ENCODE assay signal across 19 cellular contexts in genomic region chr1:162230517-162230916, GRCh38.
DNase-seq lines count a peak whose midpoint lies in the region; ATAC-seq, FAIRE-seq and TF ChIP-seq lines count a peak whose summit lies in the region.
"Had no signal": no experiment of that assay in that cellular context is flagged by ENCODE, and none has a peak within 500 bp of the region (broad histone marks: within the 10 kb centered on the region; RNA-seq: fewer than 3 reads in every experiment).

No MANE protein-coding gene starts in this region.

- WGBS in HepG2 (ENCODE audit: low lambda C conversion rate): 84% methylated on average over 3 of the region's 3 CpGs
- 56% methylated on average over 3 of the region's 3 CpGs for WGBS in right lobe of liver (ENCODE audit: insufficient coverage, low coverage, low lambda C conversion rate, missing lambda C conversion rate)

- H4K20me1 ChIP-seq in HepG2 (ENCODE audit: insufficient read depth, low read length): no peaks in the 10 kb centered on the region

- H3K9ac ChIP-seq in HepG2 (ENCODE audit: insufficient read depth, low read depth, low read length): no peak overlapping the region

- TF ChIP-seq POLR2A in HepG2 (IDR thresholded peaks at IDR 0.05; ENCODE audit: insufficient read depth in 1 of 2, low read depth in 2 of 2, low read length in 2 of 2) (no peak), right lobe of liver (IDR thresholded peaks at IDR 0.05) (no peak)

- ATAC-seq in HepG2 (no peak), right lobe of liver (no peak), Panc1 (no peak)
- ATAC-seq: activated T-helper 17 cell treated with anti-CD3 and anti-CD28 coated beads, Interleukin-2, amount 50 U/mL, for 72 hours; stimulated activated naive B cell treated with anti-CD40 and anti-IgM and Interleukin-4, amounts not matched to agents 10 μg/mL and 1 μg/mL and 100 μg/mL, for 72 hours had no signal

- H3K4me1 ChIP-seq in HepG2 (ENCODE audit: insufficient read depth, low read length) (peaks cover 89% of the 10 kb centered on the region), right lobe of liver (peaks cover 0 to 55% (median 24%) of the 10 kb centered on the region in 4 donors), Panc1 (ENCODE audit: control insufficient read depth, insufficient read depth, low read length) (peaks cover 79% of the 10 kb centered on the region), HAP-1 (peaks cover 23% of the 10 kb centered on the region)
- H3K4me1 ChIP-seq: uterus had no signal

- in situ Hi-C loops in HepG2 (cut with HindIII; ENCODE audit: extremely low pct_ligation_motif_present, low pct_unique_long_range_greater_than_20kb) (no loop called here), Panc1 (cut with HindIII; ENCODE audit: low pct_unique_long_range_greater_than_20kb, low sequenced_read_pairs) (no loop called here), HAP-1 (cut with MboI; ENCODE audit: low sequenced_read_pairs) (no loop called here)

- no peak overlapping the region for H3K4me3 ChIP-seq in HepG2 (replicated peaks in 1 of 3; ENCODE audit: insufficient read depth in 1 of 3, low read depth in 2 of 3, low read length in 3 of 3)
- no peak overlapping the region for H3K4me3 ChIP-seq in right lobe of liver
- no peak overlapping the region for H3K4me3 ChIP-seq in Panc1 (ENCODE audit: low read depth in 2 of 2, low read length in 2 of 2)
- H3K4me3 ChIP-seq in HAP-1: no peak overlapping the region
- H3K4me3 ChIP-seq: heart right ventricle, uterus had no signal

- H3K27me3 ChIP-seq in HepG2 (ENCODE audit: control insufficient read depth in 1 of 2, insufficient read depth in 2 of 2, low read length in 2 of 2) (no peaks in the 10 kb centered on the region), right lobe of liver (no peaks in the 10 kb centered on the region), Panc1 (ENCODE audit: control insufficient read depth, insufficient read depth, low read length) (no peaks in the 10 kb centered on the region), HAP-1 (ENCODE audit: low read depth) (no peaks in the 10 kb centered on the region)
- H3K27me3 ChIP-seq: heart right ventricle, uterus had no signal

- H3K79me2 ChIP-seq in HepG2 (ENCODE audit: insufficient read depth, low read length): peaks cover 11% of the 10 kb centered on the region

- no peak overlapping the region for H3K4me2 ChIP-seq in HepG2 (ENCODE audit: low read depth, low read length)

- intact Hi-C loops in HepG2 (cut with micrococcal nuclease; ENCODE audit: unreplicated experiment) (no loop called here), right lobe of liver (cut with DNase I) (no loop called here), Panc1 (cut with micrococcal nuclease; ENCODE audit: unreplicated experiment) (no loop called here)

- CTCF ChIA-PET in HepG2 (lab: Yijun Ruan, JAX; ENCODE audit: low intra/inter-chr PET ratio, low total read pairs): no interaction called here
- CTCF ChIA-PET in Panc1 (lab: Charles Lee): interaction anchor here (1.0 kb wide), 1 partner anchor 97 kb away, joined by 3 read pairs; no protein-coding TSS in a partner anchor

- TF ChIP-seq EP300 in HepG2 (IDR thresholded peaks at IDR 0.05; ENCODE audit: low read depth in 2 of 2, low read length in 2 of 2) (no peak), HepG2 (CRISPR knock-in tag; IDR thresholded peaks at IDR 0.05; ENCODE audit: borderline replicate concordance) (no peak)

- FAIRE-seq in HepG2 (lab: Jason Lieb, UNC): no peak

- H3K27ac ChIP-seq in HepG2 (ENCODE audit: extremely low read length, insufficient read depth, low read length) (no peak overlapping the region), right lobe of liver (peak overlapping the region in 1 of 3 donors; percentile 84), Panc1 (ENCODE audit: low read length) (peak overlapping the region; percentile 80; the same call in 1 of the 2 replicates)
- H3K27ac ChIP-seq: epithelial cell of prostate, uterus had no signal

- H3K36me3 ChIP-seq in HepG2 (replicated peaks in 1 of 2; ENCODE audit: control insufficient read depth in 1 of 2, insufficient read depth in 2 of 2, low read length in 2 of 2) (no peaks in the 10 kb centered on the region), right lobe of liver (no peaks in the 10 kb centered on the region), Panc1 (ENCODE audit: control insufficient read depth, insufficient read depth, low read length) (no peaks in the 10 kb centered on the region), HAP-1 (replicated peaks) (no peaks in the 10 kb centered on the region)
- H3K36me3 ChIP-seq: heart right ventricle, uterus had no signal

- H3K9me3 ChIP-seq in HepG2 (ENCODE audit: low read length) (no peaks in the 10 kb centered on the region), right lobe of liver (no peaks in the 10 kb centered on the region), Panc1 (ENCODE audit: control insufficient read depth, insufficient read depth, low read depth, low read length) (no peaks in the 10 kb centered on the region), HAP-1 (no peaks in the 10 kb centered on the region)
- H3K9me3 ChIP-seq: heart right ventricle, uterus had no signal

- TF ChIP-seq RAD21 in HepG2 (CRISPR knock-in tag; IDR thresholded peaks at IDR 0.05): no peak

- no peak overlapping the region for H2AFZ ChIP-seq in HepG2 (ENCODE audit: low read length)

- DNase-seq in HepG2 (ENCODE audit: low spot score) (no peak), right lobe of liver (no peak), MV-4-11 (lab: John Stamatoyannopoulos, UW) (peak; percentile 65), Panc1 (ENCODE audit: low read depth, low spot score) (no peak), OCI-M2 (lab: John Stamatoyannopoulos, UW; ENCODE audit: unreplicated experiment) (no peak), HCEC 1CT (no peak), DMS53 (lab: John Stamatoyannopoulos, UW) (no peak), HAP-1 (ENCODE audit: low spot score in 2 of 2) (no peak)
- DNase-seq: activated CD4-positive, alpha-beta T cell treated with anti-CD3 and anti-CD28 coated beads for 4 hours; activated naive CD8-positive, alpha-beta T cell treated with anti-CD3 and anti-CD28 coated beads for 36 hours; CD4-positive, alpha-beta memory T cell; mesenchymal stem cell; occipital lobe; stimulated activated CD4-positive, alpha-beta T cell treated with anti-CD3 and anti-CD28 coated beads, Interleukin-2, amount 100 ng/mL, for 48 hours; stimulated activated naive B cell treated with anti-CD40 and anti-IgM and Interleukin-4, amounts not matched to agents 10 μg/mL and 1 μg/mL and 100 μg/mL, for 72 hours; uterus had no signal

- POLR2A ChIA-PET in HepG2 (lab: Yijun Ruan, JAX) (interaction anchor here (0.6 kb wide), 1 partner anchor 25 kb away, joined by 3 read pairs; no protein-coding TSS in a partner anchor), Panc1 (lab: Charles Lee) (no interaction called here)

- BruUV-seq in HepG2 (replicated peaks; lab: Mats Ljungman, UMichigan) (no TSS peak), Panc1 (replicated peaks; lab: Mats Ljungman, UMichigan) (no TSS peak)

- TF ChIP-seq CTCF in HepG2 (CRISPR knock-in tag; IDR thresholded peaks at IDR 0.05) (no peak), right lobe of liver (IDR thresholded peaks at IDR 0.05) (no peak), Panc1 (IDR thresholded peaks at IDR 0.05) (peak; percentile 23; the same call in 1 of the 2 replicates)

TF ChIP-seq in HepG2, 621 proteins besides CTCF, POLR2A, EP300 and RAD21:
- 0 out of 2 replicates have a peak, but pooled peaks have one; percentile 2 for TF ChIP-seq ELF3 (CRISPR knock-in tag; IDR thresholded peaks at IDR 0.05)
- TF ChIP-seq SRF (IDR thresholded peaks at IDR 0.05; ENCODE audit: low read depth, low read length): no peak
- TF ChIP-seq ZNF430 (CRISPR knock-in tag; IDR thresholded peaks at IDR 0.05): no peak
- TF ChIP-seq NFYC (CRISPR knock-in tag; IDR thresholded peaks at IDR 0.05): no peak
- no peak for TF ChIP-seq ZNF333 (CRISPR knock-in tag; IDR thresholded peaks at IDR 0.05; ENCODE audit: borderline replicate concordance)
- no peak for TF ChIP-seq HMG20A (CRISPR knock-in tag; IDR thresholded peaks at IDR 0.05; ENCODE audit: borderline replicate concordance)
- no peak for TF ChIP-seq ZNF224 (CRISPR knock-in tag; IDR thresholded peaks at IDR 0.05)
- no peak for TF ChIP-seq HIVEP1 (CRISPR knock-in tag; IDR thresholded peaks at IDR 0.05)
- TF ChIP-seq ZNF605 (CRISPR knock-in tag; IDR thresholded peaks at IDR 0.05): no peak
TF ChIP-seq in HepG2: peak in this region for 1.
